Comparison of ENCODE assay signal across 16 cellular contexts in genomic region chr6:113960795-113961194, GRCh38.
DNase-seq lines count a peak whose midpoint lies in the region; ATAC-seq and TF ChIP-seq lines count a peak whose summit lies in the region.
"Had no signal": no experiment of that assay in that cellular context is flagged by ENCODE, and none has a peak within 500 bp of the region (broad histone marks: within the 10 kb centered on the region; RNA-seq: fewer than 3 reads in every experiment).

No MANE protein-coding gene starts in this region.

- DNase-seq in HuH-7.5 (ENCODE audit: low spot score) (no peak), NCI-H187 (lab: John Stamatoyannopoulos, UW) (no peak), iPS-NIHi11 (ENCODE audit: low spot score) (no peak)
- DNase-seq in stimulated activated naive CD4-positive, alpha-beta T cell treated with Interleukin-2 at 50 U/mL for 16 hours (lab: John Stamatoyannopoulos, UW): no peak
- DNase-seq: activated B cell treated with CpG ODN at 0.5 μM for 24 hours; amniotic stem cell; DMS79; mesendoderm; NCI-H1694; NCI-H446 treated with DMSO at 0.1 percent for 48 hours; Right ventricle myocardium superior; stimulated activated naive CD8-positive, alpha-beta T cell treated with anti-CD3 and anti-CD28 coated beads, Interleukin-15, amount 100 ng/mL, for 72 hours had no signal

- TF ChIP-seq POLR2A in GM18505 (IDR thresholded peaks at IDR 0.05; ENCODE audit: borderline replicate concordance, extremely low read depth, insufficient read depth, insufficient read length): no peak

- ATAC-seq in GM18505 (IDR thresholded peaks at IDR 0.05; ENCODE audit: unreplicated experiment) (peak; percentile 72), GM21360 (IDR thresholded peaks at IDR 0.05; ENCODE audit: unreplicated experiment) (peak; percentile 79), HG02870 (IDR thresholded peaks at IDR 0.05; ENCODE audit: unreplicated experiment) (peak; percentile 64), HG03565 (IDR thresholded peaks at IDR 0.05; ENCODE audit: unreplicated experiment) (peak; percentile 80)
- ATAC-seq: stimulated activated naive CD8-positive, alpha-beta T cell treated with anti-CD3 and anti-CD28 coated beads, Interleukin-15, amount 100 ng/mL, for 72 hours had no signal
